8 cellular contexts compared by ENCODE assay signal in the genomic region with DNA sequence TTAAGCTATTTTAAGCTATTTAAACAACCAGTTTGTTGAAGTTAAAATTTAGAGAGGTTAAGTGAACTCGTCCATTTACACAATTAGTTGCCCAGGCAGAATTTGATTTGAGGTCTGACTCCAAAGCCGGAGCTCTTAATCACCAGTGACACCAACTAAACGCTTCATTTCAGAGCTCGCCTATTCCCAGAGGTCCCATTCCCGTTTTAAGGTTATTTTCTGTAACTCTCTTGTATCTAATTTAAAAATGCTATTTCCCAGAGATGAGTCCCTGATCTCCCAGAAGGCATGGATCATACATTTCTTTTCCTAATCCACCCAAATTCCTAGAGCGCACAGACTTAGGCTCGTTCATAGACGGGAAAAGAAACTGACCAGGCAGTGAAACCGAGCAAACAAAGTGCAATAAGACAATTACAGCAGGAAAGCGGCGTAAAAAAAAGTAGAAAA. TPM values are rescaled to one million over a fixed set of nuclear protein-coding genes. Genes with fewer than 3 reads are reported as not detected.
DNase-seq lines count a peak whose midpoint lies in the region; ATAC-seq and TF ChIP-seq lines count a peak whose summit lies in the region.

No MANE protein-coding gene starts in this region.

- TF ChIP-seq CTCF in HEK293 (tag by site-specific recombination; IDR thresholded peaks at IDR 0.05), result no peak

- POLR2A ChIA-PET in HEK293 (lab: Yijun Ruan, JAX), result interaction anchor here (1.2 kb wide), 1 partner anchor 9 kb away, joined by 5 read pairs; no protein-coding TSS in a partner anchor
- POLR2A ChIA-PET in activated CD8-positive, alpha-beta T cell treated with anti-CD3 and anti-CD28 coated beads, Interleukin-2, amount 10 ng/mL, durations not matched to agents 7 days and 5 days (lab: Charles Lee), result interaction anchor here (1.2 to 4.4 kb wide), 8 partner anchors 10 to 93 kb away, joined by 4 to 37 read pairs (median 7); no protein-coding TSS in a partner anchor

- H3K27ac ChIP-seq in HEK293 (ENCODE audit: extremely low read depth, low read depth, low read length), result peak overlapping the region; percentile 70; the same call in 1 of the 2 replicates
- no peak overlapping the region for H3K27ac ChIP-seq in iPS DF 6.9 (ENCODE audit: low read length)
- no peak overlapping the region for H3K27ac ChIP-seq in skeletal muscle tissue (ENCODE audit: low read depth, low read length)

- peaks cover 6% of the 10 kb centered on the region for H3K27me3 Mint-ChIP-seq in activated CD8-positive, alpha-beta T cell treated with anti-CD3 and anti-CD28 coated beads, Interleukin-2, amount 10 ng/mL, durations not matched to agents 7 days and 5 days (ENCODE audit: low read depth)

- CTCF ChIA-PET in HEK293 (lab: Yijun Ruan, JAX), result interaction anchor here (0.6 to 2.5 kb wide), 5 partner anchors 10 to 1164 kb away, joined by 3 to 11 read pairs (median 4); no protein-coding TSS in a partner anchor
- CTCF ChIA-PET in activated CD8-positive, alpha-beta T cell treated with anti-CD3 and anti-CD28 coated beads, Interleukin-2, amount 10 ng/mL, durations not matched to agents 7 days and 5 days (lab: Charles Lee), result interaction anchor here (0.9 to 8.1 kb wide), 20 partner anchors 9 to 111 kb away, joined by 3 to 108 read pairs (median 6); no protein-coding TSS in a partner anchor

- H3K27ac Mint-ChIP-seq in activated CD8-positive, alpha-beta T cell treated with anti-CD3 and anti-CD28 coated beads, Interleukin-2, amount 10 ng/mL, durations not matched to agents 7 days and 5 days, result peak overlapping the region; percentile 96

- no peaks in the 10 kb centered on the region for H3K36me3 ChIP-seq in HEK293 (ENCODE audit: control insufficient read depth in 2 of 2, insufficient read depth in 1 of 2, low read length in 2 of 2)
- no peaks in the 10 kb centered on the region for H3K36me3 ChIP-seq in iPS DF 6.9 (ENCODE audit: control insufficient read depth, insufficient read depth, low read length)
- H3K36me3 ChIP-seq in skeletal muscle tissue (ENCODE audit: control insufficient read depth in 3 of 3, insufficient read depth in 3 of 3, low read length in 3 of 3), result no peaks in the 10 kb centered on the region

- peak overlapping the region; percentile 72 for H3K4me3 ChIP-seq in HEK293 (ENCODE audit: low read depth, low read length)
- H3K4me3 ChIP-seq in iPS DF 6.9 (ENCODE audit: low read length), result peak overlapping the region; percentile 76; the same call in 1 of the 2 replicates
- peak overlapping the region; percentile 69 to 71 (median 71) for H3K4me3 ChIP-seq in skeletal muscle tissue (ENCODE audit: low read length in 3 of 3)

- peaks cover 16% of the 10 kb centered on the region for H3K36me3 Mint-ChIP-seq in activated CD8-positive, alpha-beta T cell treated with anti-CD3 and anti-CD28 coated beads, Interleukin-2, amount 10 ng/mL, durations not matched to agents 7 days and 5 days (ENCODE audit: low read depth)

- H3K4me1 Mint-ChIP-seq in activated CD8-positive, alpha-beta T cell treated with anti-CD3 and anti-CD28 coated beads, Interleukin-2, amount 10 ng/mL, durations not matched to agents 7 days and 5 days (ENCODE audit: low read depth), result peaks cover 61% of the 10 kb centered on the region

- H3K4me3 Mint-ChIP-seq in activated CD8-positive, alpha-beta T cell treated with anti-CD3 and anti-CD28 coated beads, Interleukin-2, amount 10 ng/mL, durations not matched to agents 7 days and 5 days, result peak overlapping the region; percentile 92

- DNase-seq in activated CD8-positive, alpha-beta T cell treated with anti-CD3 and anti-CD28 coated beads, Interleukin-2, amount 10 ng/mL, durations not matched to agents 7 days and 5 days, result no peak
- DNase-seq in iPS DF 6.9 (ENCODE audit: low read depth, low spot score), result no peak
- no peak for DNase-seq in stimulated activated CD8-positive, alpha-beta memory T cell treated with anti-CD3 and anti-CD28 coated beads, Interleukin-4, amount 100 ng/mL, for 48 hours
- DNase-seq in NCI-H774 (lab: John Stamatoyannopoulos, UW), result no peak
- no peak for DNase-seq in NCI-H2107 (lab: John Stamatoyannopoulos, UW)

- WGBS in iPS DF 6.9 (ENCODE audit: insufficient coverage, insufficient read length), result no CpG with 5 or more reads among the region's 11 CpGs

- no peaks in the 10 kb centered on the region for H3K9me3 Mint-ChIP-seq in activated CD8-positive, alpha-beta T cell treated with anti-CD3 and anti-CD28 coated beads, Interleukin-2, amount 10 ng/mL, durations not matched to agents 7 days and 5 days (ENCODE audit: insufficient read depth)

- ATAC-seq in activated CD8-positive, alpha-beta T cell treated with anti-CD3 and anti-CD28 coated beads, Interleukin-2, amount 10 ng/mL, durations not matched to agents 7 days and 5 days, result no peak
- ATAC-seq in HG03571 (IDR thresholded peaks at IDR 0.05; ENCODE audit: unreplicated experiment), result no peak

- no peaks in the 10 kb centered on the region for H3K9me3 ChIP-seq in HEK293 (ENCODE audit: control insufficient read depth, insufficient read depth, low read depth, low read length)
- no peaks in the 10 kb centered on the region for H3K9me3 ChIP-seq in iPS DF 6.9 (ENCODE audit: control insufficient read depth, insufficient read depth, low read length)
- no peaks in the 10 kb centered on the region for H3K9me3 ChIP-seq in skeletal muscle tissue (ENCODE audit: control insufficient read depth in 3 of 3, low read length in 3 of 3)

- H3K9ac ChIP-seq in skeletal muscle tissue (ENCODE audit: low read depth in 1 of 3, low read length in 3 of 3), result peak overlapping the region in 1 of 3 donors; percentile 34

- peaks cover 25% of the 10 kb centered on the region for H3K4me1 ChIP-seq in HEK293 (ENCODE audit: control insufficient read depth, insufficient read depth, low read length)
- no peaks in the 10 kb centered on the region for H3K4me1 ChIP-seq in iPS DF 6.9 (ENCODE audit: control insufficient read depth, insufficient read depth, low read length)
- peaks cover 5 to 6% (median 5%) of the 10 kb centered on the region in 3 donors for H3K4me1 ChIP-seq in skeletal muscle tissue (ENCODE audit: control insufficient read depth in 3 of 3, insufficient read depth in 3 of 3, low read length in 3 of 3)

- H3K27me3 ChIP-seq in iPS DF 6.9 (ENCODE audit: control insufficient read depth, insufficient read depth, low read length) (peaks cover 6% of the 10 kb centered on the region; the same call in 1 of the 2 replicates), skeletal muscle tissue (ENCODE audit: control insufficient read depth in 3 of 3, insufficient read depth in 3 of 3, low read length in 3 of 3) (peaks cover 13 to 21% (median 20%) of the 10 kb centered on the region in 3 donors)

TF ChIP-seq in HEK293, 187 proteins besides CTCF, POLR2A, EP300 and RAD21:
- TF ChIP-seq SALL2 (tag by site-specific recombination; IDR thresholded peaks at IDR 0.05; ENCODE audit: borderline replicate concordance) (no peak), ZNF335 (tag by site-specific recombination; conservative IDR thresholded peaks at IDR 0.05) (peak; percentile 51), MYNN (tag by site-specific recombination; IDR thresholded peaks at IDR 0.05; ENCODE audit: borderline replicate concordance) (no peak)

RNA-seq across cellular contexts. Expression of gene MCTP2, which starts 0.9 kb away (rescaled TPM):
- total RNA-seq in activated CD8-positive, alpha-beta T cell treated with anti-CD3 and anti-CD28 coated beads, Interleukin-2, amount 10 ng/mL, durations not matched to agents 7 days and 5 days, result 10 to 100 TPM; 26.2 to 26.9 TPM
- 2.1 TPM for total RNA-seq in skeletal muscle tissue
